In the genomic region with DNA sequence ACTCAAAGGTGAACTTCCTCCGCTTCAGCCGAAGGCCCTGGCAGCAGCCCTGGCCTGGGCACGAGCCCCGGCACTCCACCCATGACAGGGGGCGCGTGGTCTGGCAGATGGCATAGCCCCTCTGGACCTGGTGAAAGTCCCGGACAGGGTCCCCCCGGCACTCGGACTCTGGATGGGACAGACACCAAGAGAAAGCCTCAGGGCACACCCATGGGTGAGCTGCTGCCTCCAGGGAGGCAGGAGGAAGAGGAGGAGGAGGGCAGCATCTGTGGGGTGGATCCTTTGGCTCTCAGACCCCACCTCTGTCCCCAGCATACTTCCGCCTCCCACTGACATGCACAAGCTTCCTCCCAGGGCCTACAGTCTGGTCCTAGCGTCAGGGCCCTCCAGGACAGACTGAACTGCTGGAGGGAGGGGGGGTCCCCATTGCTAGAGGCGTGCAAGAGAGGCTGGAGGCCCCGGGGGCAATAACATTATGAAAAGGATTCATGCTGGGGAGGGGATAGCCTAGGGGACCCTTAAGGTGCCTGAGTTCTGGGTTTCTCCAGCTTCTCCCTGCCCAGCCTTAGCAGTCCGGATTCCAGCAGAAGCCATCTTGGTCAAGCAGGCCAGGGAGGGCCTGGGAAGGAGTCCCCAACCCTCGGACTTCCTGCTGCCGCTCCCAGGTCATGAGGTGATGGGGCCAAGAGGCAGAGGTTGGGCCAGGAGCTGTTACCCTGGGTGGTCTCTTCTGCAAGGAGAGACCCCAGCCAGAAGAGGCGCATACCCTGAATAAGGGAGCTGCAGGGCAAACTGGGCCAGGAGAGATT, we compare ENCODE assay signal across 12 cellular contexts.
DNase-seq lines count a peak whose midpoint lies in the region; ATAC-seq, FAIRE-seq and TF ChIP-seq lines count a peak whose summit lies in the region.
"Had no signal": no experiment of that assay in that cellular context is flagged by ENCODE, and none has a peak within 500 bp of the region (broad histone marks: within the 10 kb centered on the region; RNA-seq: fewer than 3 reads in every experiment).

No MANE protein-coding gene starts in this region.

- DNase-seq in A549 (ENCODE audit: low read depth in 1 of 2, low spot score in 1 of 2) (no peak), H7 (peak; percentile 55), endodermal cell (peak; percentile 43), osteoblast (ENCODE audit: insufficient read length, low spot score, missing footprints) (peak; percentile 52), foreskin keratinocyte (no peak), AG20443 (ENCODE audit: low spot score) (no peak)
- DNase-seq: CD8-positive, alpha-beta memory T cell; GF-D8 had no signal

- no peak overlapping the region for H3K4me3 Mint-ChIP-seq in endodermal cell
- H3K4me3 Mint-ChIP-seq: CD8-positive, alpha-beta memory T cell had no signal

- POLR2A ChIA-PET in A549 (lab: Yijun Ruan, JAX), result no interaction called here

- H3K4me2 ChIP-seq in A549 (peak overlapping the region; percentile 38; the same call in 2 of the 3 replicates), osteoblast (ENCODE audit: insufficient read depth, low read length) (no peak overlapping the region)

- H3K9me3 ChIP-seq in A549 (no peaks in the 10 kb centered on the region), endodermal cell (ENCODE audit: control insufficient read depth, low read length) (no peaks in the 10 kb centered on the region), osteoblast (ENCODE audit: low read depth, low read length) (no peaks in the 10 kb centered on the region)

- no peaks in the 10 kb centered on the region for H4K20me1 ChIP-seq in osteoblast (ENCODE audit: insufficient read depth, low read length)

- no peak for TF ChIP-seq EP300 in A549 (IDR thresholded peaks at IDR 0.05)

- H3K9me3 Mint-ChIP-seq in endodermal cell, result no peaks in the 10 kb centered on the region

- no peak for TF ChIP-seq RAD21 in A549 (conservative IDR thresholded peaks at IDR 0.05 in 1 of 2, IDR thresholded peaks at IDR 0.05 in 1 of 2)

- H3K4me3 ChIP-seq in A549 (no peak overlapping the region), H7 (ENCODE audit: insufficient read depth, low read depth, low read length) (no peak overlapping the region), endodermal cell (ENCODE audit: low read length) (no peak overlapping the region), osteoblast (ENCODE audit: insufficient read depth, low read length) (no peak overlapping the region)

- CTCF ChIA-PET in A549 (lab: Yijun Ruan, JAX), result interaction anchor here (1.0 to 4.1 kb wide), 2 partner anchors 25 to 36 kb away, joined by 3 to 20 read pairs; no protein-coding TSS in a partner anchor

- no peak overlapping the region for H2AFZ ChIP-seq in osteoblast (ENCODE audit: low read length)

- H3K79me2 ChIP-seq in osteoblast (ENCODE audit: insufficient read depth, low read length), result no peaks in the 10 kb centered on the region

- ATAC-seq in A549 (no peak), foreskin keratinocyte (no peak), GM18868 (IDR thresholded peaks at IDR 0.05; ENCODE audit: unreplicated experiment) (no peak)
- ATAC-seq: HCT116 had no signal

- H3K36me3 ChIP-seq in H7 (replicated peaks; ENCODE audit: control insufficient read depth, insufficient read depth, low read length) (no peaks in the 10 kb centered on the region), endodermal cell (ENCODE audit: control insufficient read depth, insufficient read depth, low read length) (no peaks in the 10 kb centered on the region), osteoblast (ENCODE audit: insufficient read depth, low read length) (no peaks in the 10 kb centered on the region)

- no peak for TF ChIP-seq POLR2A in A549 (IDR thresholded peaks at IDR 0.05; ENCODE audit: low read length)

- peak overlapping the region in 1 of 2 experiments; percentile 51; a peak in 3 of 6 replicates for H3K27ac ChIP-seq in A549
- H3K27ac ChIP-seq in endodermal cell (ENCODE audit: low read depth, low read length), result no peak overlapping the region
- no peak overlapping the region for H3K27ac ChIP-seq in osteoblast (ENCODE audit: low read depth, low read length)
- no peak overlapping the region for H3K27ac ChIP-seq in foreskin keratinocyte
- H3K27ac ChIP-seq: HL-60 had no signal

- no peaks in the 10 kb centered on the region for H3K27me3 Mint-ChIP-seq in endodermal cell (ENCODE audit: insufficient read depth)

- H3K4me1 ChIP-seq in A549, result peaks cover 12% of the 10 kb centered on the region
- no peaks in the 10 kb centered on the region for H3K4me1 ChIP-seq in endodermal cell (ENCODE audit: control insufficient read depth, insufficient read depth, low read length)
- peaks cover 14% of the 10 kb centered on the region for H3K4me1 ChIP-seq in osteoblast (ENCODE audit: insufficient read depth, low read length)
- H3K4me1 ChIP-seq in foreskin keratinocyte, result no peaks in the 10 kb centered on the region

- no peak overlapping the region for H3K27ac Mint-ChIP-seq in endodermal cell

- no peak overlapping the region for H3K9ac ChIP-seq in endodermal cell (ENCODE audit: extremely low read depth, low read length, poor library complexity, severe bottlenecking)

- WGBS in A549 (ENCODE audit: missing lambda C conversion rate), result 92% methylated on average over 15 of the region's 17 CpGs
- WGBS in endodermal cell (ENCODE audit: insufficient coverage in 1 of 2, insufficient read length in 1 of 2), 2 experiments, result 89 to 96% methylated on average over 9 to 17 of the region's 17 CpGs

- H3K4me1 Mint-ChIP-seq in endodermal cell, result no peaks in the 10 kb centered on the region
- H3K4me1 Mint-ChIP-seq: CD8-positive, alpha-beta memory T cell had no signal

- no peaks in the 10 kb centered on the region for H3K27me3 ChIP-seq in H7 (ENCODE audit: control insufficient read depth, insufficient read depth, low read length)
- no peaks in the 10 kb centered on the region for H3K27me3 ChIP-seq in endodermal cell (ENCODE audit: control insufficient read depth, insufficient read depth, low read length, poor library complexity, severe bottlenecking)
- H3K27me3 ChIP-seq in osteoblast (ENCODE audit: insufficient read depth, low read length), result no peaks in the 10 kb centered on the region
- no peaks in the 10 kb centered on the region for H3K27me3 ChIP-seq in foreskin keratinocyte

- H3K36me3 Mint-ChIP-seq in endodermal cell (ENCODE audit: low read depth), result no peaks in the 10 kb centered on the region

- no peak for FAIRE-seq in A549 (lab: Jason Lieb, UNC)
- FAIRE-seq: A204.1 had no signal

- TF ChIP-seq CTCF in A549 (IDR thresholded peaks at IDR 0.05) (no peak), endodermal cell (conservative IDR thresholded peaks at IDR 0.05) (no peak), osteoblast (IDR thresholded peaks at IDR 0.05; ENCODE audit: extremely low read depth, low read depth, low read length) (no peak), foreskin keratinocyte (conservative IDR thresholded peaks at IDR 0.05) (no peak)

TF ChIP-seq in A549, 52 proteins besides CTCF, POLR2A, EP300 and RAD21:
- TF ChIP-seq EHF (CRISPR knock-in tag; IDR thresholded peaks at IDR 0.05), result no peak
TF ChIP-seq in A549: peak in this region for 0.

Comparison
In these comparisons a context has a peak if more than half of its experiments do, and no peak if none do; other contexts are left out.
1. DNase-seq: peak in H7 (single experiment), endodermal cell (single experiment) and osteoblast (single experiment); none in A549 (0 of 2), foreskin keratinocyte (0 of 2) and AG20443 (single experiment).